20 cellular contexts compared by ENCODE assay signal in the genomic region with DNA sequence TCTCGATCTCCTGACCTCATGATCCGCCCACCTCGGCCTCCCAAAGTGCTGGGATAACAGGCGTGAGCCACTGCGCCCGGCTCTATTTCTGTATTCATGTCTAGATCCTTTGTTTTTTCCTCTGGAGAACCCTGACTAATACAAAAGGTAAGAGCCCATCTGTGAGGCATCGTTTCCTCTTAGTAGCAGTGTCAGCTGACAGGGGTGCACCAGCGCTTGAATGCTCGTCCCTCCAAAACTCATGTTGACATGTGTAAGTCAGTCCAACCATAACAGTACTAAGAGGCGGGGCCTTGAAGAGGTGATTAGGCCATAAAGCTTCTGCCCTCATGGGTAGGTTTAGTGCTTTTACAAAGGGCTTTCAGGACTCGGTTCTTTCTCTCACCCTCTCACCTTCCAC.
"Had no signal": no experiment of that assay in that cellular context is flagged by ENCODE, and none has a peak within 500 bp of the region (broad histone marks: within the 10 kb centered on the region; RNA-seq: fewer than 3 reads in every experiment).

No MANE protein-coding gene starts in this region.

- H3K4me1 ChIP-seq: gastroesophageal sphincter, parathyroid adenoma, prostate gland, right lobe of liver, suprapubic skin, thyroid gland, upper lobe of left lung, uterus had no signal

- DNase-seq: effector memory CD4-positive, alpha-beta T cell; glutamatergic neuron; islet precursor cell; mammary epithelial cell; naive thymus-derived CD4-positive, alpha-beta T cell; nephron progenitor cell; right lobe of liver; stimulated activated CD4-positive, alpha-beta T cell treated with anti-CD3 and anti-CD28 coated beads, Interleukin-4, amount 100 ng/mL, for 1 hour; stimulated activated CD8-positive, alpha-beta memory T cell treated with anti-CD3 and anti-CD28 coated beads, Interleukin-4, amount 100 ng/mL, for 48 hours; stimulated activated naive CD8-positive, alpha-beta T cell treated with anti-CD3 and anti-CD28 coated beads, Interleukin-15, Interleukin-2, amounts not matched to agents 100 U/mL and 50 U/mL, for 24 hours; upper lobe of left lung; uterus had no signal

- H3K27ac ChIP-seq: gastroesophageal sphincter, parathyroid adenoma, prostate gland, right lobe of liver, suprapubic skin, thyroid gland, upper lobe of left lung, uterus had no signal

- H3K27me3 ChIP-seq: right lobe of liver, thyroid gland, upper lobe of left lung had no signal

- H3K9me3 ChIP-seq: gastroesophageal sphincter, prostate gland, right lobe of liver, suprapubic skin, thyroid gland, upper lobe of left lung, uterus had no signal

- ATAC-seq: esophagus mucosa; gastroesophageal sphincter; left lobe of liver; naive thymus-derived CD4-positive, alpha-beta T cell; right lobe of liver; stimulated activated effector memory CD8-positive, alpha-beta T cell treated with anti-CD3 and anti-CD28 coated beads, Interleukin-12 subunit alpha, Interleukin-12 subunit beta, amount 100 ng/mL, for 72 hours; stimulated activated naive CD8-positive, alpha-beta T cell treated with anti-CD3 and anti-CD28 coated beads, Interleukin-15, Interleukin-2, amounts not matched to agents 100 U/mL and 50 U/mL, for 24 hours had no signal

- H3K4me3 ChIP-seq: gastroesophageal sphincter, prostate gland, right lobe of liver, suprapubic skin, thyroid gland, upper lobe of left lung, uterus had no signal
